ENCODE assay signal across 38 cellular contexts in genomic region chr21:35991131-35991530, GRCh38.
"Had no signal": no experiment of that assay in that cellular context is flagged by ENCODE, and none has a peak within 500 bp of the region (broad histone marks: within the 10 kb centered on the region; RNA-seq: fewer than 3 reads in every experiment).

No MANE protein-coding gene starts in this region.

- H3K4me1 ChIP-seq: adrenal gland had no signal

- FAIRE-seq: astrocyte, bronchial epithelial cell, TTC549 had no signal

- DNase-seq: activated B cell treated with CpG ODN at 0.5 μM for 24 hours; activated CD4-positive, alpha-beta memory T cell treated with anti-CD3 and anti-CD28 coated beads for 36 hours; activated CD4-positive, alpha-beta T cell treated with anti-CD3 and anti-CD28 coated beads for 4 hours; activated CD4-positive, alpha-beta T cell treated with anti-CD3 and anti-CD28 coated beads, Interleukin-2, amount 10 ng/mL, durations not matched to agents 24 days and 14 days; activated CD4-positive, alpha-beta T cell treated with anti-CD3 and anti-CD28 coated beads, Interleukin-2, amount 50 U/mL, for 1 hour; activated CD4-positive, alpha-beta T cell treated with anti-CD3 and anti-CD28 coated beads, Interleukin-2, amount 50 U/mL, for 4 hours; activated CD4-positive, CD25-positive, alpha-beta regulatory T cell treated with anti-CD3 and anti-CD28 coated beads, Interleukin-2, amount 50 U/mL, for 72 hours; activated CD8-positive, alpha-beta memory T cell treated with anti-CD3 and anti-CD28 coated beads, Interleukin-2, amount 50 U/mL, for 4 hours; activated CD8-positive, alpha-beta T cell treated with anti-CD3 and anti-CD28 coated beads for 36 hours; activated effector memory CD4-positive, alpha-beta T cell treated with anti-CD3 and anti-CD28 coated beads, Interleukin-2, amount 50 U/mL, for 16 hours; activated gamma-delta T cell treated with Interleukin-2 at 50 U/mL for 16 hours; activated naive CD4-positive, alpha-beta T cell; activated naive CD4-positive, alpha-beta T cell treated with anti-CD3 and anti-CD28 coated beads for 36 hours; activated naive CD4-positive, alpha-beta T cell treated with anti-CD3 and anti-CD28 coated beads, Interleukin-2, amount 50 U/mL, for 16 hours; activated naive CD8-positive, alpha-beta T cell treated with anti-CD3 and anti-CD28 coated beads for 36 hours; activated T-cell treated with anti-CD3 and anti-CD28 coated beads for 4 hours; activated T-cell treated with anti-CD3 and anti-CD28 coated beads, Interleukin-2, amount 50 U/mL, for 1 hour; activated T-cell treated with anti-CD3 and anti-CD28 coated beads, Interleukin-2, amount 50 U/mL, for 4 hours; activated T-cell treated with anti-CD3 and anti-CD28 coated beads, Interleukin-2, amount 50 U/mL, for 72 hours; adrenal gland; amniotic stem cell; aorta; body of pancreas; caudate nucleus; cerebellar nuclear complex; T-helper 2 cell; T-helper 9 cell had no signal

- H3K4me1 Mint-ChIP-seq: activated B cell treated with CpG ODN at 0.5 μM for 24 hours; activated T-helper 17 cell treated with anti-CD3 and anti-CD28 coated beads, Interleukin-2, amount 50 U/mL, for 72 hours; central memory CD8-positive, alpha-beta T cell had no signal

- H3K27ac Mint-ChIP-seq: activated B cell treated with CpG ODN at 0.5 μM for 24 hours; activated CD4-positive, alpha-beta memory T cell treated with anti-CD3 and anti-CD28 coated beads for 36 hours; activated CD4-positive, alpha-beta T cell treated with anti-CD3 and anti-CD28 coated beads, Interleukin-2, amount 10 ng/mL, durations not matched to agents 24 days and 14 days; activated CD8-positive, alpha-beta T cell treated with anti-CD3 and anti-CD28 coated beads for 36 hours; activated naive CD4-positive, alpha-beta T cell treated with anti-CD3 and anti-CD28 coated beads for 36 hours; activated naive CD4-positive, alpha-beta T cell treated with anti-CD3 and anti-CD28 coated beads, Interleukin-2, amount 50 U/mL, for 72 hours; activated naive CD8-positive, alpha-beta T cell treated with anti-CD3 and anti-CD28 coated beads for 36 hours; activated T-cell treated with anti-CD3 and anti-CD28 coated beads, Interleukin-2, amount 50 U/mL, for 72 hours; activated T-helper 1 cell treated with anti-CD3 and anti-CD28 coated beads, Interleukin-12 subunit alpha, Interleukin-12 subunit beta, Interleukin-2, Interleukin-4 antibody, amounts not matched to agents 30 ng/mL and 10 ng/mL and 1 ng/mL, durations not matched to agents 14 hours and 24 hours and 36 hours; activated T-helper 17 cell treated with anti-CD3 and anti-CD28 coated beads, Interleukin-2, amount 50 U/mL, for 72 hours; T-helper 1 cell treated with Interleukin-12 subunit alpha and Interleukin-12 subunit beta and Interleukin-4 antibody, amounts not matched to agents 30 μg/mL and 1 μg/mL, for 36 hours; T-helper 2 cell treated with Interferon-gamma antibody and Interleukin-4, amounts not matched to agents 5 μg/mL and 100 μg/mL, for 36 hours had no signal

- H3K4me3 Mint-ChIP-seq: activated B cell treated with CpG ODN at 0.5 μM for 24 hours; activated CD4-positive, alpha-beta memory T cell treated with anti-CD3 and anti-CD28 coated beads for 36 hours; activated CD4-positive, alpha-beta T cell treated with anti-CD3 and anti-CD28 coated beads, Interleukin-2, amount 10 ng/mL, durations not matched to agents 24 days and 14 days; activated CD8-positive, alpha-beta T cell treated with anti-CD3 and anti-CD28 coated beads for 36 hours; activated naive CD4-positive, alpha-beta T cell treated with anti-CD3 and anti-CD28 coated beads for 36 hours; activated naive CD8-positive, alpha-beta T cell treated with anti-CD3 and anti-CD28 coated beads for 36 hours; activated T-cell treated with anti-CD3 and anti-CD28 coated beads, Interleukin-2, amount 50 U/mL, for 4 hours; activated T-cell treated with anti-CD3 and anti-CD28 coated beads, Interleukin-2, amount 50 U/mL, for 72 hours; activated T-helper 1 cell treated with anti-CD3 and anti-CD28 coated beads, Interleukin-12 subunit alpha, Interleukin-12 subunit beta, Interleukin-2, Interleukin-4 antibody, amounts not matched to agents 30 ng/mL and 10 ng/mL and 1 ng/mL, durations not matched to agents 14 hours and 24 hours and 36 hours; activated T-helper 17 cell treated with anti-CD3 and anti-CD28 coated beads, Interleukin-2, amount 50 U/mL, for 72 hours; central memory CD8-positive, alpha-beta T cell; T-helper 1 cell treated with Interleukin-12 subunit alpha and Interleukin-12 subunit beta and Interleukin-4 antibody, amounts not matched to agents 30 μg/mL and 1 μg/mL, for 36 hours; T-helper 2 cell treated with Interferon-gamma antibody and Interleukin-4, amounts not matched to agents 5 μg/mL and 100 μg/mL, for 36 hours had no signal

- H3K9me3 Mint-ChIP-seq: activated B cell treated with CpG ODN at 0.5 μM for 24 hours; activated CD4-positive, alpha-beta memory T cell treated with anti-CD3 and anti-CD28 coated beads for 36 hours; activated CD4-positive, alpha-beta T cell treated with anti-CD3 and anti-CD28 coated beads, Interleukin-2, amount 10 ng/mL, durations not matched to agents 24 days and 14 days; activated CD8-positive, alpha-beta T cell treated with anti-CD3 and anti-CD28 coated beads for 36 hours; activated naive CD4-positive, alpha-beta T cell treated with anti-CD3 and anti-CD28 coated beads for 36 hours; activated naive CD4-positive, alpha-beta T cell treated with anti-CD3 and anti-CD28 coated beads, Interleukin-2, amount 50 U/mL, for 72 hours; activated naive CD8-positive, alpha-beta T cell treated with anti-CD3 and anti-CD28 coated beads for 36 hours; activated T-cell treated with anti-CD3 and anti-CD28 coated beads, Interleukin-2, amount 50 U/mL, for 4 hours; activated T-cell treated with anti-CD3 and anti-CD28 coated beads, Interleukin-2, amount 50 U/mL, for 72 hours; activated T-helper 1 cell treated with anti-CD3 and anti-CD28 coated beads, Interleukin-12 subunit alpha, Interleukin-12 subunit beta, Interleukin-2, Interleukin-4 antibody, amounts not matched to agents 30 ng/mL and 10 ng/mL and 1 ng/mL, durations not matched to agents 14 hours and 24 hours and 36 hours; activated T-helper 17 cell treated with anti-CD3 and anti-CD28 coated beads, Interleukin-2, amount 50 U/mL, for 72 hours; central memory CD8-positive, alpha-beta T cell; T-helper 1 cell treated with Interleukin-12 subunit alpha and Interleukin-12 subunit beta and Interleukin-4 antibody, amounts not matched to agents 30 μg/mL and 1 μg/mL, for 36 hours; T-helper 2 cell treated with Interferon-gamma antibody and Interleukin-4, amounts not matched to agents 5 μg/mL and 100 μg/mL, for 36 hours had no signal

- H3K9me3 ChIP-seq: adrenal gland, body of pancreas had no signal

- H3K27me3 ChIP-seq: adrenal gland, body of pancreas had no signal

- H3K4me3 ChIP-seq: adrenal gland, body of pancreas, cardiac muscle cell had no signal

- H3K27ac ChIP-seq: adrenal gland, body of pancreas, cardiac muscle cell, VCaP had no signal

- H3K36me3 Mint-ChIP-seq: activated CD4-positive, alpha-beta memory T cell treated with anti-CD3 and anti-CD28 coated beads for 36 hours; activated naive CD4-positive, alpha-beta T cell treated with anti-CD3 and anti-CD28 coated beads, Interleukin-2, amount 50 U/mL, for 72 hours; activated naive CD8-positive, alpha-beta T cell treated with anti-CD3 and anti-CD28 coated beads for 36 hours had no signal

- H3K36me3 ChIP-seq: adrenal gland, cardiac muscle cell had no signal

- ATAC-seq: activated CD8-positive, alpha-beta T cell treated with anti-CD3 and anti-CD28 coated beads for 36 hours; activated naive CD4-positive, alpha-beta T cell treated with anti-CD3 and anti-CD28 coated beads, Interleukin-2, amount 50 U/mL, for 72 hours; activated T-cell treated with anti-CD3 and anti-CD28 coated beads, Interleukin-2, amount 50 U/mL, for 4 hours; activated T-cell treated with anti-CD3 and anti-CD28 coated beads, Interleukin-2, amount 50 U/mL, for 72 hours; activated T-helper 17 cell treated with anti-CD3 and anti-CD28 coated beads, Interleukin-2, amount 50 U/mL, for 72 hours; body of pancreas had no signal
